In the genomic region with DNA sequence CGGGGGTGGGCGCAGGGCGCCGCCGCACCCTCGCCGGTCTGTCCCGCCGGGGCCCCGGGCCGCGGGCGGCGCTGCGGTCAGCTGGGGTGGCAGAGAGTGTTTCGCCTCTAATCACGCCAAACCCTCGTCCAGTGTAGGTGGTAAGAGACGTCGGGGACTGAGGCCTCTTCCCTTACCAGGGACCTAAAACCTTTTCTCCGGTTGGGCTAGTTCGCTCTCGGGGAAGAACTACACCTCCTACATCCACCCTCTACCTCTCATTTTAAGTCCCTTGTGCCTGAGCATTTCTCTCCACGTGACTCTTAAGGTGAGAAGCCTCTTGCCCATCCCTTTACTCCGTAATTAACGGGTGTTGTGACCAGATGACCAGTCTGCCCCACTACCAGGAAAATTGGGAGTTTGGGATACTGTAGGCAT, we compare ENCODE assay signal across 7 cellular contexts. TPM values are rescaled to one million over a fixed set of nuclear protein-coding genes. Genes with fewer than 3 reads are reported as not detected.
A peak's percentile ranks its signal among the peaks of the same experiment; 100 is the strongest.
DNase-seq lines count a peak whose midpoint lies in the region; ATAC-seq, FAIRE-seq and TF ChIP-seq lines count a peak whose summit lies in the region.

No MANE protein-coding gene starts in this region.

- H3K4me1 ChIP-seq in Karpas-422 (ENCODE audit: low read length): peaks cover 15% of the 10 kb centered on the region

- H2AFZ ChIP-seq in Karpas-422 (ENCODE audit: low read length): no peak overlapping the region

- H3K36me3 ChIP-seq in Karpas-422 (ENCODE audit: insufficient read depth, low read length) (no peaks in the 10 kb centered on the region), kidney epithelial cell (ENCODE audit: control insufficient read depth, insufficient read depth, low read length) (no peaks in the 10 kb centered on the region)

- ATAC-seq in GM21825 (IDR thresholded peaks at IDR 0.05; ENCODE audit: unreplicated experiment): peak; percentile 23
- peak; percentile 21 for ATAC-seq in stimulated activated naive CD8-positive, alpha-beta T cell treated with anti-CD3 and anti-CD28 coated beads, Interleukin-15, Interleukin-2, amounts not matched to agents 100 U/mL and 50 U/mL, for 24 hours

- peak overlapping the region; percentile 71 for H3K9ac ChIP-seq in Karpas-422 (ENCODE audit: low read length)

- H3K27ac ChIP-seq in Karpas-422 (ENCODE audit: low read length): peak overlapping the region; percentile 0; the same call in 1 of the 2 replicates

- FAIRE-seq in GM18507 (lab: Jason Lieb, UNC): peak; percentile 50

- H3K4me2 ChIP-seq in Karpas-422 (ENCODE audit: low read depth, low read length, poor library complexity, severe bottlenecking): peak overlapping the region; percentile 69

- no peaks in the 10 kb centered on the region for H4K20me1 ChIP-seq in Karpas-422 (ENCODE audit: insufficient read depth, low read depth, low read length)

- TF ChIP-seq CTCF in kidney epithelial cell (IDR thresholded peaks at IDR 0.05; ENCODE audit: insufficient read depth, low read length, poor library complexity, severe bottlenecking): no peak

- H3K9me2 ChIP-seq in Karpas-422 (replicated peaks; ENCODE audit: insufficient read depth, low read length): no peaks in the 10 kb centered on the region

- no peaks in the 10 kb centered on the region for H3K9me3 ChIP-seq in Karpas-422 (ENCODE audit: low read length)

- DNase-seq in GM18507 (ENCODE audit: extremely low spot score, insufficient read length, low read depth): peak; percentile 7
- DNase-seq in Karpas-422: peak; percentile 75
- DNase-seq in amniotic epithelial cell (ENCODE audit: low read depth): peak; percentile 44
- no peak for DNase-seq in kidney epithelial cell (ENCODE audit: low read depth)
- peak; percentile 48 for DNase-seq in stimulated activated naive CD8-positive, alpha-beta T cell treated with anti-CD3 and anti-CD28 coated beads, Interleukin-15, Interleukin-2, amounts not matched to agents 100 U/mL and 50 U/mL, for 24 hours
- no peak for DNase-seq in stimulated activated CD4-positive, alpha-beta T cell treated with anti-CD3 and anti-CD28 coated beads, Interleukin-4, amount 100 ng/mL, for 4 hours

- H3K27me3 ChIP-seq in Karpas-422 (ENCODE audit: low read length) (no peaks in the 10 kb centered on the region), kidney epithelial cell (ENCODE audit: control insufficient read depth, insufficient read depth, low read length) (no peaks in the 10 kb centered on the region)

- H3K4me3 ChIP-seq in Karpas-422 (ENCODE audit: low read length) (peak overlapping the region; percentile 67), kidney epithelial cell (ENCODE audit: low read depth, low read length) (peak overlapping the region; percentile 46)

- peaks cover 14% of the 10 kb centered on the region for H3K79me2 ChIP-seq in Karpas-422 (ENCODE audit: low read length)

RNA-seq across cellular contexts. Expression of a gene that starts 0.5 kb away (rescaled TPM):
- 19.2 and 42.1 TPM in 2 replicates for total RNA-seq in Karpas-422 (2014; rRNA removed; shearing (Covaris generic); ENCODE audit: low replicate concordance)
- 12.9 and 17.2 TPM in 2 replicates for total RNA-seq in kidney epithelial cell

RNA-seq across cellular contexts. Expression of a gene that starts 12.2 kb away (rescaled TPM):
- not detected in 2 replicates for total RNA-seq in Karpas-422 (2014; rRNA removed; shearing (Covaris generic); ENCODE audit: low replicate concordance)
- total RNA-seq in kidney epithelial cell: not detected in 2 replicates

Comparison
In these comparisons a context has a peak if more than half of its experiments do, and no peak if none do; other contexts are left out.
1. DNase-seq: peak in GM18507 (single experiment), Karpas-422 (single experiment), amniotic epithelial cell (single experiment) and stimulated activated naive CD8-positive, alpha-beta T cell treated with anti-CD3 and anti-CD28 coated beads, Interleukin-15, Interleukin-2, amounts not matched to agents 100 U/mL and 50 U/mL, for 24 hours (single experiment); none in kidney epithelial cell (single experiment) and stimulated activated CD4-positive, alpha-beta T cell treated with anti-CD3 and anti-CD28 coated beads, Interleukin-4, amount 100 ng/mL, for 4 hours (0 of 2).